In genomic region chr17:82876602-82877391, GRCh38 we compare ENCODE assay signal across 8 cellular contexts. TPM values are rescaled to one million over a fixed set of nuclear protein-coding genes. Genes with fewer than 3 reads are reported as not detected.
DNase-seq lines count a peak whose midpoint lies in the region; ATAC-seq, FAIRE-seq and TF ChIP-seq lines count a peak whose summit lies in the region.

No MANE protein-coding gene starts in this region.

- H3K27ac Mint-ChIP-seq in astrocyte (ENCODE audit: unreplicated experiment) = no peak overlapping the region

- H3K4me3 ChIP-seq in AG10803 (ENCODE audit: low read length) (no peak overlapping the region), IMR-90 (ENCODE audit: insufficient read depth, low read depth, low read length) (no peak overlapping the region), astrocyte (ENCODE audit: insufficient read depth, low read depth, low read length) (no peak overlapping the region), left ventricle myocardium inferior (no peak overlapping the region), rectal smooth muscle tissue (ENCODE audit: low read length) (no peak overlapping the region)

- TF ChIP-seq CTCF in AG10803 (conservative IDR thresholded peaks at IDR 0.05; ENCODE audit: low read length) (peak; percentile 79), IMR-90 (conservative IDR thresholded peaks at IDR 0.05; ENCODE audit: low read depth, low read length) (peak; percentile 59), astrocyte (IDR thresholded peaks at IDR 0.05; ENCODE audit: insufficient read depth, low read depth, low read length) (peak; percentile 25), left ventricle myocardium inferior (IDR thresholded peaks at IDR 0.05; ENCODE audit: borderline replicate concordance) (peak; percentile 67)

- no peaks in the 10 kb centered on the region for H3K27me3 Mint-ChIP-seq in astrocyte (ENCODE audit: low read depth, unreplicated experiment)

- H3K27me3 ChIP-seq in IMR-90 (ENCODE audit: control insufficient read depth, insufficient read depth, low read length) = no peaks in the 10 kb centered on the region
- no peaks in the 10 kb centered on the region for H3K27me3 ChIP-seq in astrocyte (ENCODE audit: insufficient read depth, low read length)
- H3K27me3 ChIP-seq in left ventricle myocardium inferior (ENCODE audit: low read depth) = no peaks in the 10 kb centered on the region
- no peaks in the 10 kb centered on the region for H3K27me3 ChIP-seq in rectal smooth muscle tissue (ENCODE audit: control insufficient read depth, insufficient read depth, low read length)

- no peak overlapping the region for H2AK5ac ChIP-seq in IMR-90 (ENCODE audit: low read depth, low read length)

- no peak overlapping the region for H2BK20ac ChIP-seq in IMR-90 (ENCODE audit: low read depth, low read length)

- CTCF ChIA-PET in IMR-90 (lab: Yijun Ruan, JAX) = interaction anchor here (0.9 to 2.0 kb wide), 4 partner anchors 9 to 326 kb away, joined by 3 to 6 read pairs (median 3); no protein-coding TSS in a partner anchor

- H4K20me1 ChIP-seq in IMR-90 (ENCODE audit: insufficient read depth, low read length) (no peaks in the 10 kb centered on the region), astrocyte (ENCODE audit: insufficient read depth, low read length) (peaks cover under 1% of the 10 kb centered on the region)

- intact Hi-C loops in IMR-90 (cut with micrococcal nuclease) (loop anchor here (1.0 to 5.0 kb wide), 2 partner anchors 37 to 94 kb away; no protein-coding TSS in a partner anchor), left ventricle myocardium inferior (cut with micrococcal nuclease) (no loop called here)

- DNase-seq in AG10803 (ENCODE audit: low read depth) (peak; percentile 83), IMR-90 (peak; percentile 78), astrocyte (ENCODE audit: low read depth) (peak; percentile 57), left ventricle myocardium inferior (peak; percentile 78)
- DNase-seq in stimulated activated CD4-positive, alpha-beta T cell treated with anti-CD3 and anti-CD28 coated beads, Interleukin-4, amount 100 ng/mL, for 24 hours = no peak

- H3K4me2 ChIP-seq in IMR-90 (ENCODE audit: low read depth, low read length) (no peak overlapping the region), astrocyte (ENCODE audit: low read length) (peak overlapping the region; percentile 6)

- no peak overlapping the region for H3K14ac ChIP-seq in IMR-90 (replicated peaks; ENCODE audit: low read depth, low read length)

- no peak for TF ChIP-seq POLR2A in IMR-90 (IDR thresholded peaks at IDR 0.05; ENCODE audit: low read depth, low read length)

- H4K91ac ChIP-seq in IMR-90 (ENCODE audit: insufficient read depth, low read depth, low read length) = no peak overlapping the region

- H4K8ac ChIP-seq in IMR-90 (ENCODE audit: low read depth in 2 of 2, low read length in 2 of 2) = peak overlapping the region in 1 of 2 experiments; percentile 44; a peak in 1 of 4 replicates

- H3K27ac ChIP-seq in IMR-90 (ENCODE audit: insufficient read depth, low read length) (no peak overlapping the region), astrocyte (ENCODE audit: low read depth, low read length) (no peak overlapping the region), left ventricle myocardium inferior (replicated peaks) (peak overlapping the region; percentile 79), rectal smooth muscle tissue (ENCODE audit: low read depth, low read length) (peak overlapping the region; percentile 70)

- peak; percentile 98 for ATAC-seq in IMR-90 (ENCODE audit: low read depth)
- ATAC-seq in HG02759 (IDR thresholded peaks at IDR 0.05; ENCODE audit: unreplicated experiment) = no peak
- ATAC-seq in HG03460 (IDR thresholded peaks at IDR 0.05; ENCODE audit: unreplicated experiment) = no peak

- H3K18ac ChIP-seq in IMR-90 (ENCODE audit: low read depth, low read length) = no peak overlapping the region

- H2BK120ac ChIP-seq in IMR-90 (ENCODE audit: low read depth, low read length) = no peak overlapping the region

- BruUV-seq in IMR-90 (replicated peaks; lab: Mats Ljungman, UMichigan) = no TSS peak

- H3K36me3 ChIP-seq in IMR-90 (ENCODE audit: control insufficient read depth, insufficient read depth, low read length) = peaks cover 3% of the 10 kb centered on the region
- H3K36me3 ChIP-seq in astrocyte (ENCODE audit: insufficient read depth, low read length) = no peaks in the 10 kb centered on the region
- peaks cover 11% of the 10 kb centered on the region for H3K36me3 ChIP-seq in left ventricle myocardium inferior
- no peaks in the 10 kb centered on the region for H3K36me3 ChIP-seq in rectal smooth muscle tissue (ENCODE audit: control insufficient read depth, insufficient read depth, low read length)

- peaks cover 6% of the 10 kb centered on the region for H3K36me3 Mint-ChIP-seq in astrocyte (ENCODE audit: low read depth, unreplicated experiment)

- no peak overlapping the region for H4K5ac ChIP-seq in IMR-90 (ENCODE audit: low read depth, low read length)

- peak; percentile 32 for FAIRE-seq in astrocyte (lab: Jason Lieb, UNC)

- H2AFZ ChIP-seq in IMR-90 (replicated peaks; ENCODE audit: low read length, poor library complexity) (no peak overlapping the region), astrocyte (ENCODE audit: low read depth, low read length) (no peak overlapping the region)

- no peak overlapping the region for H2BK15ac ChIP-seq in IMR-90 (ENCODE audit: low read depth, low read length)

- peaks cover 11% of the 10 kb centered on the region for H3K4me1 Mint-ChIP-seq in astrocyte (ENCODE audit: low read depth, unreplicated experiment)

- H3K4ac ChIP-seq in IMR-90 (ENCODE audit: low read depth, low read length) = no peak overlapping the region

- no peaks in the 10 kb centered on the region for H3K9me3 Mint-ChIP-seq in astrocyte (ENCODE audit: unreplicated experiment)

- H2BK5ac ChIP-seq in IMR-90 (ENCODE audit: low read depth, low read length, poor library complexity, severe bottlenecking) = no peak overlapping the region

- peaks cover 9 to 34% of the 10 kb centered on the region in 2 experiments; a peak in 2 of 4 replicates for H3K79me1 ChIP-seq in IMR-90 (ENCODE audit: low read depth in 1 of 2, low read length in 2 of 2)

- 0 out of 2 replicates have a peak, but pooled peaks cover 3% of the 10 kb centered on the region for H3K9me1 ChIP-seq in IMR-90 (ENCODE audit: insufficient read depth, low read length)

- peaks cover 19% of the 10 kb centered on the region for H3K79me2 ChIP-seq in astrocyte (ENCODE audit: insufficient read depth, low read length)

- dilution Hi-C loops in IMR-90 (cut with HindIII; ENCODE audit: low sequenced_read_pairs, unreplicated experiment) = no loop called here

- in situ Hi-C loops in IMR-90 (cut with MboI; ENCODE audit: low sequenced_read_pairs) = no loop called here

- H3K9me3 ChIP-seq in IMR-90 (ENCODE audit: control insufficient read depth, insufficient read depth, low read length) = no peaks in the 10 kb centered on the region
- no peaks in the 10 kb centered on the region for H3K9me3 ChIP-seq in astrocyte (ENCODE audit: insufficient read depth, low read depth, low read length)
- H3K9me3 ChIP-seq in left ventricle myocardium inferior (replicated peaks) = no peaks in the 10 kb centered on the region

- H3K4me1 ChIP-seq in IMR-90 (ENCODE audit: control insufficient read depth, insufficient read depth, low read length) = peaks cover 5% of the 10 kb centered on the region; the same call in 1 of the 2 replicates
- H3K4me1 ChIP-seq in astrocyte (ENCODE audit: insufficient read depth, low read length) = no peaks in the 10 kb centered on the region
- H3K4me1 ChIP-seq in left ventricle myocardium inferior = peaks cover 65% of the 10 kb centered on the region
- H3K4me1 ChIP-seq in rectal smooth muscle tissue (ENCODE audit: control insufficient read depth, insufficient read depth, low read length) = peaks cover 5% of the 10 kb centered on the region

- no peak overlapping the region for H3K56ac ChIP-seq in IMR-90 (ENCODE audit: extremely low read depth, insufficient read depth, low read length)

- POLR2A ChIA-PET in IMR-90 (lab: Charles Lee; ENCODE audit: unreplicated experiment) = no interaction called here

- peak; percentile 63 for TF ChIP-seq RAD21 in IMR-90 (IDR thresholded peaks at IDR 0.05; ENCODE audit: low read length)

- H2AK9ac ChIP-seq in IMR-90 (replicated peaks; ENCODE audit: low read depth, low read length, poor library complexity) = no peak overlapping the region

- H3K9ac ChIP-seq in IMR-90 (ENCODE audit: low read depth, low read length) (no peak overlapping the region), astrocyte (ENCODE audit: low read length) (no peak overlapping the region), rectal smooth muscle tissue (ENCODE audit: low read length) (no peak overlapping the region)

- 53% methylated on average over 3 of the region's 15 CpGs; no CpG with 5 or more reads in 1 of the 2 experiments for WGBS in IMR-90 (ENCODE audit: extremely low coverage in 2 of 2, insufficient read length in 1 of 2), 2 experiments

- H3K4me3 Mint-ChIP-seq in astrocyte (ENCODE audit: unreplicated experiment) = no peak overlapping the region

- H3K23ac ChIP-seq in IMR-90 (ENCODE audit: low read depth, low read length) = no peak overlapping the region

TF ChIP-seq in IMR-90, 13 proteins besides CTCF, POLR2A, EP300 and RAD21:
- TF ChIP-seq SMC3 (IDR thresholded peaks at IDR 0.05; ENCODE audit: low read depth, low read length) = peak; percentile 69
- no peak for TF ChIP-seq MAFK (IDR thresholded peaks at IDR 0.05; ENCODE audit: low read depth, low read length)

RNA-seq across cellular contexts. Expression of gene ZNF750, which starts 37.0 kb away (rescaled TPM):
- not detected in 2 replicates for total RNA-seq in IMR-90 (2012; rRNA removed)
- not detected in 2 replicates for polyA plus RNA-seq in IMR-90 (2012; rRNA removed)
- polyA plus RNA-seq in IMR-90 (2012; cell fraction: cytosol; rRNA removed) = not detected in 2 replicates
- polyA plus RNA-seq in IMR-90 (2012; cell fraction: nucleus; rRNA removed; ENCODE audit: low replicate concordance) = 0.07 TPM in 1 of 2 replicates, not detected in the other
- total RNA-seq in astrocyte = 0.07 and 0.34 TPM in 2 replicates
- total RNA-seq in left ventricle myocardium inferior = not detected

Comparison
In these comparisons a context has a peak if more than half of its experiments do, and no peak if none do; other contexts are left out.
1. CTCF ChIP-seq: peak in every context shown above with its lines; median percentile 79 in AG10803; 67 in left ventricle myocardium inferior; 59 in IMR-90; 25 in astrocyte.
2. H3K27ac ChIP-seq: peak in left ventricle myocardium inferior (single experiment) and rectal smooth muscle tissue (single experiment); none in IMR-90 (single experiment) and astrocyte (single experiment).